In the genomic region with DNA sequence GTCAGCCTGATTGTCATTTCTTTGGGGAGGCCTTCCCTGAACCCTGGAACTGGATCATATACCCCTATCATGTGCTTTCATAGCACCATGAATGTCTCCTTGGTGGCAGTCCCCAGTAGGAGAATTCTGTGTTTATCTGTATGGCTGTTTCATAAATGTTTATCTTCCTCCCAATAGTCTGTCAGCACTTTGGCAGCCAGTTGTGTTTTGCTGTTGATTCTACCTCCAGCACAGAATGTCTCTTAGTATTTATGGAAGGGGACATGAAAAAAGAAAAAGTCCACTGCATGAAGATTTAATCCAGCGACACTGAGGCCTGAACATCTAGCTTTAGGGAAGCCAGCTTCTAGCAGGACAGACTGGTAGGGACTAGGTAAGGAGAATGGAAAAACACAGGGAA, we compare ENCODE assay signal across 19 cellular contexts.
"Had no signal": no experiment of that assay in that cellular context is flagged by ENCODE, and none has a peak within 500 bp of the region (broad histone marks: within the 10 kb centered on the region; RNA-seq: fewer than 3 reads in every experiment).

No MANE protein-coding gene starts in this region.

- H3K9me3 ChIP-seq: tibial artery, upper lobe of left lung, uterus had no signal

- H3K36me3 Mint-ChIP-seq: naive B cell had no signal

- H3K9me3 Mint-ChIP-seq: endodermal cell, nephron had no signal

- H3K27ac ChIP-seq: coronary artery, foreskin keratinocyte, parathyroid adenoma, tibial artery, uterus had no signal

- DNase-seq: effector CD4-positive, alpha-beta T cell; endodermal cell; erythroblast; foreskin keratinocyte; head of caudate nucleus; hippocampal formation; mesendoderm; naive B cell; right cardiac atrium; stimulated activated CD4-positive, alpha-beta T cell treated with anti-CD3 and anti-CD28 coated beads, Interleukin-2, amount 100 ng/mL, for 48 hours; stimulated activated naive CD8-positive, alpha-beta T cell treated with anti-CD3 and anti-CD28 coated beads, Interleukin-15, Interleukin-2, amounts not matched to agents 100 U/mL and 50 U/mL, for 24 hours; tibial artery; upper lobe of left lung; uterus had no signal

- H3K36me3 ChIP-seq: tibial artery, upper lobe of left lung, uterus had no signal

- H3K27me3 ChIP-seq: foreskin keratinocyte, tibial artery, upper lobe of left lung, uterus had no signal

- H3K4me1 Mint-ChIP-seq: naive B cell had no signal

- ATAC-seq: foreskin keratinocyte; stimulated activated naive CD8-positive, alpha-beta T cell treated with anti-CD3 and anti-CD28 coated beads, Interleukin-15, Interleukin-2, amounts not matched to agents 100 U/mL and 50 U/mL, for 24 hours had no signal

- H3K4me3 Mint-ChIP-seq: endodermal cell, naive B cell, nephron had no signal

- H3K27ac Mint-ChIP-seq: endodermal cell, nephron had no signal

- H3K4me1 ChIP-seq: foreskin keratinocyte, parathyroid adenoma, uterus had no signal

- H3K9ac ChIP-seq: parathyroid adenoma had no signal

- H3K4me3 ChIP-seq: coronary artery, lung, smooth muscle cell, tibial artery, upper lobe of left lung, uterus had no signal
